Comparison of ENCODE assay signal across 23 cellular contexts in the genomic region with DNA sequence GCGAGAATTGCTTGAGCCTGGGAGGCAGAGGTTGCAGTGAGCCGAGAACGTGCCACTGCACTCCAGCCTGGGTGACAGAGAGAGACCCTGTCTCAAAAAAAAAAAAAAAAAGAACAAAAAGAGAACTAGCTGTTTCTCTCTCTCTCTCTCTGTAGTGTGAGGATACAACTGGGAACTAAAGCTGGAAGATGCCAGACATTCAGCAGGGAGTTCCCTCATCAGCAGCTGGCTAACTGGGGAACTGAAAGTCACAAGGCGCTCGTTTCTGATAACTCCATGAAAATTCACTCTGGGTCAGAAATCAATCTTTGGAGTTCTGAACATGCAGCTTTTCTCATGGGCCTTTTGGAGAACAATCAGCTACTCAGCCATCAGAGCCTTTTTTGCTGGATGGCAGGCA. TPM values are rescaled to one million over a fixed set of nuclear protein-coding genes. Genes with fewer than 3 reads are reported as not detected.
"Had no signal": no experiment of that assay in that cellular context is flagged by ENCODE, and none has a peak within 500 bp of the region (broad histone marks: within the 10 kb centered on the region; RNA-seq: fewer than 3 reads in every experiment).

No MANE protein-coding gene starts in this region.

- H3K27me3 ChIP-seq: dorsolateral prefrontal cortex, gastroesophageal sphincter, heart left ventricle, pancreas, right lobe of liver, vagina had no signal

- H3K4me3 ChIP-seq: dorsolateral prefrontal cortex, gastroesophageal sphincter, heart left ventricle, pancreas, right lobe of liver, vagina had no signal

- H3K36me3 ChIP-seq: gastroesophageal sphincter, heart left ventricle, pancreas, right lobe of liver, vagina, WERI-Rb-1 had no signal

- H3K27ac Mint-ChIP-seq: activated naive CD4-positive, alpha-beta T cell treated with anti-CD3 and anti-CD28 coated beads, Interleukin-2, amount 50 U/mL, for 72 hours; activated T-cell treated with anti-CD3 and anti-CD28 coated beads, Interleukin-2, amount 50 U/mL, for 24 hours; activated T-helper 17 cell treated with anti-CD3 and anti-CD28 coated beads, Interleukin-2, amount 50 U/mL, for 72 hours; effector memory CD8-positive, alpha-beta T cell; memory B cell; natural killer cell treated with Interleukin-12 subunit alpha and Interleukin-12 subunit beta and Interleukin-15 and Interleukin-18, amount 100 ng/mL, for 72 hours; stimulated activated memory B cell treated with anti-CD40 and anti-IgM and Interleukin-4, amounts not matched to agents 10 μg/mL and 1 μg/mL and 100 μg/mL, for 72 hours; T-helper 2 cell treated with Interferon-gamma antibody and Interleukin-4, amounts not matched to agents 5 μg/mL and 100 μg/mL, for 36 hours had no signal

- H3K4me1 Mint-ChIP-seq: activated T-helper 17 cell treated with anti-CD3 and anti-CD28 coated beads, Interleukin-2, amount 50 U/mL, for 72 hours had no signal

- H3K4me1 ChIP-seq: gastroesophageal sphincter, pancreas, right lobe of liver, vagina had no signal

- H3K36me3 Mint-ChIP-seq: activated naive CD4-positive, alpha-beta T cell treated with anti-CD3 and anti-CD28 coated beads, Interleukin-2, amount 50 U/mL, for 72 hours; brain; natural killer cell treated with Interleukin-12 subunit alpha and Interleukin-12 subunit beta and Interleukin-15 and Interleukin-18, amount 100 ng/mL, for 72 hours; stimulated activated memory B cell treated with anti-CD40 and anti-IgM and Interleukin-4, amounts not matched to agents 10 μg/mL and 1 μg/mL and 100 μg/mL, for 72 hours had no signal

- H3K4me3 Mint-ChIP-seq: activated T-cell treated with anti-CD3 and anti-CD28 coated beads, Interleukin-2, amount 50 U/mL, for 24 hours; activated T-helper 17 cell treated with anti-CD3 and anti-CD28 coated beads, Interleukin-2, amount 50 U/mL, for 72 hours; effector memory CD8-positive, alpha-beta T cell; memory B cell; natural killer cell treated with Interleukin-12 subunit alpha and Interleukin-12 subunit beta and Interleukin-15 and Interleukin-18, amount 100 ng/mL, for 72 hours; stimulated activated memory B cell treated with anti-CD40 and anti-IgM and Interleukin-4, amounts not matched to agents 10 μg/mL and 1 μg/mL and 100 μg/mL, for 72 hours; T-helper 2 cell treated with Interferon-gamma antibody and Interleukin-4, amounts not matched to agents 5 μg/mL and 100 μg/mL, for 36 hours had no signal

- DNase-seq: activated CD4-positive, alpha-beta T cell treated with anti-CD3 and anti-CD28 coated beads for 1 hour; activated CD8-positive, alpha-beta memory T cell treated with anti-CD3 and anti-CD28 coated beads for 24 hours; activated CD8-positive, alpha-beta memory T cell treated with anti-CD3 and anti-CD28 coated beads, Interleukin-2, amount 50 U/mL, for 4 hours; activated T-cell treated with anti-CD3 and anti-CD28 coated beads, Interleukin-2, amount 50 U/mL, for 24 hours; aorta; dorsolateral prefrontal cortex; effector memory CD8-positive, alpha-beta T cell; heart left ventricle; pancreas; right lobe of liver; small intestine; trophoblast cell; WERI-Rb-1 had no signal

- H3K9me3 Mint-ChIP-seq: activated naive CD4-positive, alpha-beta T cell treated with anti-CD3 and anti-CD28 coated beads, Interleukin-2, amount 50 U/mL, for 72 hours; activated T-cell treated with anti-CD3 and anti-CD28 coated beads, Interleukin-2, amount 50 U/mL, for 24 hours; activated T-helper 17 cell treated with anti-CD3 and anti-CD28 coated beads, Interleukin-2, amount 50 U/mL, for 72 hours; effector memory CD8-positive, alpha-beta T cell; natural killer cell treated with Interleukin-12 subunit alpha and Interleukin-12 subunit beta and Interleukin-15 and Interleukin-18, amount 100 ng/mL, for 72 hours; T-helper 2 cell treated with Interferon-gamma antibody and Interleukin-4, amounts not matched to agents 5 μg/mL and 100 μg/mL, for 36 hours had no signal

- ATAC-seq: activated naive CD4-positive, alpha-beta T cell treated with anti-CD3 and anti-CD28 coated beads, Interleukin-2, amount 50 U/mL, for 72 hours; activated T-helper 17 cell treated with anti-CD3 and anti-CD28 coated beads, Interleukin-2, amount 50 U/mL, for 72 hours; effector memory CD8-positive, alpha-beta T cell; esophagus mucosa; gastroesophageal sphincter; natural killer cell treated with Interleukin-12 subunit alpha and Interleukin-12 subunit beta and Interleukin-15 and Interleukin-18, amount 100 ng/mL, for 72 hours; stimulated activated memory B cell treated with anti-CD40 and anti-IgM and Interleukin-4, amounts not matched to agents 10 μg/mL and 1 μg/mL and 100 μg/mL, for 72 hours had no signal

- H3K27me3 Mint-ChIP-seq: activated T-cell treated with anti-CD3 and anti-CD28 coated beads, Interleukin-2, amount 50 U/mL, for 24 hours; activated T-helper 17 cell treated with anti-CD3 and anti-CD28 coated beads, Interleukin-2, amount 50 U/mL, for 72 hours; memory B cell; stimulated activated memory B cell treated with anti-CD40 and anti-IgM and Interleukin-4, amounts not matched to agents 10 μg/mL and 1 μg/mL and 100 μg/mL, for 72 hours had no signal

- H3K27ac ChIP-seq: dorsolateral prefrontal cortex, gastroesophageal sphincter, pancreas, right lobe of liver, vagina, WERI-Rb-1 had no signal

- H3K9me3 ChIP-seq: gastroesophageal sphincter, heart left ventricle, pancreas, right lobe of liver, vagina had no signal

RNA-seq across cellular contexts. Expression of a gene that starts 43.5 kb away (rescaled TPM):
- total RNA-seq: vagina had no signal
